In genomic region chr1:230642263-230642959, GRCh38 we compare ENCODE assay signal across 7 cellular contexts. TPM values are rescaled to one million over a fixed set of nuclear protein-coding genes. Genes with fewer than 3 reads are reported as not detected.
A peak's percentile ranks its signal among the peaks of the same experiment; 100 is the strongest.
DNase-seq lines count a peak whose midpoint lies in the region; ATAC-seq, FAIRE-seq and TF ChIP-seq lines count a peak whose summit lies in the region.

Gene COG2, plus strand, starts transcription at chr1:230642481. Its CDS starts 126 bp downstream, at chr1:230642607.

- H3K9me3 ChIP-seq in astrocyte (ENCODE audit: insufficient read depth, low read depth, low read length), result no peaks in the 10 kb centered on the region

- ATAC-seq in GM18502 (IDR thresholded peaks at IDR 0.05; ENCODE audit: poor library complexity, unreplicated experiment) (peak; percentile 97), HG02943 (IDR thresholded peaks at IDR 0.05; ENCODE audit: low read depth, unreplicated experiment) (peak; percentile 89)

- H3K4me1 Mint-ChIP-seq in T-helper 2 cell treated with Interferon-gamma antibody and Interleukin-4, amounts not matched to agents 5 μg/mL and 100 μg/mL, for 36 hours (ENCODE audit: low read depth), result peaks cover 36% of the 10 kb centered on the region
- H3K4me1 Mint-ChIP-seq in astrocyte (ENCODE audit: low read depth, unreplicated experiment), result peaks cover 19% of the 10 kb centered on the region

- H3K27me3 ChIP-seq in astrocyte (ENCODE audit: insufficient read depth, low read length), result peaks cover 13% of the 10 kb centered on the region

- H3K4me3 Mint-ChIP-seq in T-helper 2 cell treated with Interferon-gamma antibody and Interleukin-4, amounts not matched to agents 5 μg/mL and 100 μg/mL, for 36 hours, result peak within 1 kb of the TSS; percentile 96
- peak within 1 kb of the TSS; percentile 91 for H3K4me3 Mint-ChIP-seq in astrocyte (ENCODE audit: unreplicated experiment)

- H3K4me1 ChIP-seq in astrocyte (ENCODE audit: insufficient read depth, low read length), result peaks cover 11% of the 10 kb centered on the region

- H3K4me2 ChIP-seq in astrocyte (ENCODE audit: low read length), result peak within 1 kb of the TSS; percentile 93

- peak within 1 kb of the TSS; percentile 96 for H3K27ac Mint-ChIP-seq in T-helper 2 cell treated with Interferon-gamma antibody and Interleukin-4, amounts not matched to agents 5 μg/mL and 100 μg/mL, for 36 hours
- peak within 1 kb of the TSS; percentile 79 for H3K27ac Mint-ChIP-seq in astrocyte (ENCODE audit: unreplicated experiment)

- peak; percentile 73 for TF ChIP-seq CTCF in astrocyte (IDR thresholded peaks at IDR 0.05; ENCODE audit: insufficient read depth, low read depth, low read length)

- H4K20me1 ChIP-seq in astrocyte (ENCODE audit: insufficient read depth, low read length), result peaks cover 36% of the 10 kb centered on the region

- no peaks in the 10 kb centered on the region for H3K9me3 Mint-ChIP-seq in T-helper 2 cell treated with Interferon-gamma antibody and Interleukin-4, amounts not matched to agents 5 μg/mL and 100 μg/mL, for 36 hours
- no peaks in the 10 kb centered on the region for H3K9me3 Mint-ChIP-seq in astrocyte (ENCODE audit: unreplicated experiment)

- H3K4me3 ChIP-seq in astrocyte (ENCODE audit: insufficient read depth, low read depth, low read length), result peak within 1 kb of the TSS; percentile 98

- H3K27ac ChIP-seq in astrocyte (ENCODE audit: low read depth, low read length), result peak within 1 kb of the TSS; percentile 72

- peaks cover 15% of the 10 kb centered on the region for H3K27me3 Mint-ChIP-seq in T-helper 2 cell treated with Interferon-gamma antibody and Interleukin-4, amounts not matched to agents 5 μg/mL and 100 μg/mL, for 36 hours (ENCODE audit: low read depth)
- peaks cover 3% of the 10 kb centered on the region for H3K27me3 Mint-ChIP-seq in astrocyte (ENCODE audit: low read depth, unreplicated experiment)

- peaks cover 6% of the 10 kb centered on the region for H3K36me3 Mint-ChIP-seq in T-helper 2 cell treated with Interferon-gamma antibody and Interleukin-4, amounts not matched to agents 5 μg/mL and 100 μg/mL, for 36 hours (ENCODE audit: low read depth)
- peaks cover 5% of the 10 kb centered on the region for H3K36me3 Mint-ChIP-seq in astrocyte (ENCODE audit: low read depth, unreplicated experiment)

- H3K79me2 ChIP-seq in astrocyte (ENCODE audit: insufficient read depth, low read length), result peaks cover 50% of the 10 kb centered on the region

- H2AFZ ChIP-seq in astrocyte (ENCODE audit: low read depth, low read length), result peak within 1 kb of the TSS; percentile 96

- DNase-seq in NCI-H187 (lab: John Stamatoyannopoulos, UW) (peak; percentile 43 to 80), astrocyte (ENCODE audit: low read depth) (peak; percentile 83), hepatic stellate cell (ENCODE audit: low spot score) (peak; percentile 95), retina (peak; percentile 99)
- DNase-seq in T-helper 2 cell treated with Interferon-gamma antibody and Interleukin-4, amounts not matched to agents 5 μg/mL and 100 μg/mL, for 36 hours (ENCODE audit: low spot score), result peak; percentile 97

- peak within 1 kb of the TSS; percentile 86 for H3K9ac ChIP-seq in astrocyte (ENCODE audit: low read length)

- H3K36me3 ChIP-seq in astrocyte (ENCODE audit: insufficient read depth, low read length), result no peaks in the 10 kb centered on the region

- no peak for FAIRE-seq in astrocyte (lab: Jason Lieb, UNC)

RNA-seq across cellular contexts. Expression of gene COG2, which starts in this region (rescaled TPM):
- 25.9 and 27.1 TPM in 2 replicates for total RNA-seq in astrocyte

Comparison
In these comparisons a context has a peak if more than half of its experiments do, and no peak if none do; other contexts are left out.
1. Peak in every context shown above with its lines: DNase-seq, ATAC-seq, H3K4me3 ChIP-seq and H3K27ac ChIP-seq.